15 cellular contexts compared by ENCODE assay signal in genomic region chr3:61876797-61877196, GRCh38.
DNase-seq lines count a peak whose midpoint lies in the region; ATAC-seq and TF ChIP-seq lines count a peak whose summit lies in the region.
"Had no signal": no experiment of that assay in that cellular context is flagged by ENCODE, and none has a peak within 500 bp of the region (broad histone marks: within the 10 kb centered on the region; RNA-seq: fewer than 3 reads in every experiment).

No MANE protein-coding gene starts in this region.

- no peak for TF ChIP-seq EP300 in esophagus muscularis mucosa (IDR thresholded peaks at IDR 0.05)

- H3K79me1 ChIP-seq in IMR-90 (ENCODE audit: low read depth in 1 of 2, low read length in 2 of 2): peaks cover 26 to 58% of the 10 kb centered on the region in 2 experiments

- no peaks in the 10 kb centered on the region for H3F3A ChIP-seq in PC-3 (ENCODE audit: low read length, unreplicated experiment)

- no peaks in the 10 kb centered on the region for H3K36me3 Mint-ChIP-seq in nephron (ENCODE audit: low read depth)

- no peak overlapping the region for H3K56ac ChIP-seq in IMR-90 (ENCODE audit: extremely low read depth, insufficient read depth, low read length)

- H4K8ac ChIP-seq in IMR-90 (ENCODE audit: low read depth in 2 of 2, low read length in 2 of 2): no peak overlapping the region

- no CpG with 5 or more reads among the region's 2 CpGs for WGBS in IMR-90 (ENCODE audit: extremely low coverage in 2 of 2, insufficient read length in 1 of 2), 2 experiments
- WGBS in esophagus muscularis mucosa: 33% methylated on average over 2 of the region's 2 CpGs

- H3K4me3 ChIP-seq in AG10803 (ENCODE audit: low read length) (no peak overlapping the region), IMR-90 (ENCODE audit: insufficient read depth, low read depth, low read length) (no peak overlapping the region), esophagus muscularis mucosa (no peak overlapping the region), PC-3 (ENCODE audit: low read length) (no peak overlapping the region)
- H3K4me3 ChIP-seq: PC-9 had no signal

- H3K4me1 Mint-ChIP-seq in nephron: peaks cover 52% of the 10 kb centered on the region
- H3K4me1 Mint-ChIP-seq: activated naive CD8-positive, alpha-beta T cell treated with anti-CD3 and anti-CD28 coated beads, Interleukin-2, amount 50 U/mL, for 24 hours had no signal

- no peak overlapping the region for H2AK9ac ChIP-seq in IMR-90 (replicated peaks; ENCODE audit: low read depth, low read length, poor library complexity)

- H4K5ac ChIP-seq in IMR-90 (ENCODE audit: low read depth, low read length): no peak overlapping the region

- H3K18ac ChIP-seq in IMR-90 (ENCODE audit: low read depth, low read length): no peak overlapping the region

- peak; percentile 69 for ATAC-seq in IMR-90 (ENCODE audit: low read depth)
- no peak for ATAC-seq in PC-3
- no peak for ATAC-seq in HG03520 (IDR thresholded peaks at IDR 0.05; ENCODE audit: unreplicated experiment)
- ATAC-seq: activated naive CD8-positive, alpha-beta T cell treated with anti-CD3 and anti-CD28 coated beads, Interleukin-2, amount 50 U/mL, for 24 hours had no signal

- H4K20me1 ChIP-seq in IMR-90 (ENCODE audit: insufficient read depth, low read length) (peaks cover 11% of the 10 kb centered on the region; the same call in 1 of the 2 replicates), PC-3 (ENCODE audit: low read length) (no peaks in the 10 kb centered on the region)

- TF ChIP-seq CTCF in AG10803 (conservative IDR thresholded peaks at IDR 0.05; ENCODE audit: low read length): no peak
- no peak for TF ChIP-seq CTCF in IMR-90 (conservative IDR thresholded peaks at IDR 0.05; ENCODE audit: low read depth, low read length)
- TF ChIP-seq CTCF in esophagus muscularis mucosa (IDR thresholded peaks at IDR 0.05): no peak
- TF ChIP-seq CTCF in nephron (IDR thresholded peaks at IDR 0.05; ENCODE audit: unreplicated experiment in 3 of 3): no peak
- TF ChIP-seq CTCF in PC-3 (conservative IDR thresholded peaks at IDR 0.05; ENCODE audit: low read depth, low read length): no peak

- no peaks in the 10 kb centered on the region for H3K27me3 Mint-ChIP-seq in nephron (ENCODE audit: low read depth)
- H3K27me3 Mint-ChIP-seq: activated naive CD8-positive, alpha-beta T cell treated with anti-CD3 and anti-CD28 coated beads, Interleukin-2, amount 50 U/mL, for 24 hours had no signal

- no peak overlapping the region for H2AFZ ChIP-seq in IMR-90 (replicated peaks; ENCODE audit: low read length, poor library complexity)
- no peak overlapping the region for H2AFZ ChIP-seq in PC-3 (ENCODE audit: low read length)
- H2AFZ ChIP-seq: PC-9 had no signal

- H2BK20ac ChIP-seq in IMR-90 (ENCODE audit: low read depth, low read length): no peak overlapping the region

- H3K14ac ChIP-seq in IMR-90 (replicated peaks; ENCODE audit: low read depth, low read length): no peak overlapping the region

- H3K4me3 Mint-ChIP-seq in nephron: no peak overlapping the region
- H3K4me3 Mint-ChIP-seq: activated naive CD8-positive, alpha-beta T cell treated with anti-CD3 and anti-CD28 coated beads, Interleukin-2, amount 50 U/mL, for 24 hours had no signal

- no peaks in the 10 kb centered on the region for H3K9me2 ChIP-seq in PC-3 (replicated peaks; ENCODE audit: low read length)

- H3K4me2 ChIP-seq in IMR-90 (ENCODE audit: low read depth, low read length): no peak overlapping the region
- no peak overlapping the region for H3K4me2 ChIP-seq in PC-3 (ENCODE audit: low read length)
- H3K4me2 ChIP-seq: PC-9 had no signal

- no peak for TF ChIP-seq POLR2A in IMR-90 (IDR thresholded peaks at IDR 0.05; ENCODE audit: low read depth, low read length)
- TF ChIP-seq POLR2A in esophagus muscularis mucosa (IDR thresholded peaks at IDR 0.05; ENCODE audit: low read depth): no peak

- H3K27ac ChIP-seq in IMR-90 (ENCODE audit: insufficient read depth, low read length) (peak overlapping the region; percentile 74; the same call in 1 of the 2 replicates), esophagus muscularis mucosa (replicated peaks in 1 of 4) (peak overlapping the region in 3 of 4 donors; percentile 8 to 50 (median 29)), PC-3 (ENCODE audit: low read length) (no peak overlapping the region)
- H3K27ac ChIP-seq: C4-2B, PC-9 had no signal

- no peak for TF ChIP-seq RAD21 in IMR-90 (IDR thresholded peaks at IDR 0.05; ENCODE audit: low read length)

- no peak overlapping the region for H3K4ac ChIP-seq in IMR-90 (ENCODE audit: low read depth, low read length)

- H2BK120ac ChIP-seq in IMR-90 (ENCODE audit: low read depth, low read length): no peak overlapping the region

- H3K9ac ChIP-seq in IMR-90 (ENCODE audit: low read depth, low read length) (no peak overlapping the region), PC-3 (ENCODE audit: low read length) (no peak overlapping the region)

- peak overlapping the region; percentile 64 for H2BK5ac ChIP-seq in IMR-90 (ENCODE audit: low read depth, low read length, poor library complexity, severe bottlenecking)

- H3K9me3 ChIP-seq in IMR-90 (ENCODE audit: control insufficient read depth, insufficient read depth, low read length) (no peaks in the 10 kb centered on the region), esophagus muscularis mucosa (no peaks in the 10 kb centered on the region), PC-3 (ENCODE audit: low read length) (no peaks in the 10 kb centered on the region)

- no peaks in the 10 kb centered on the region for H3K79me2 ChIP-seq in PC-3 (ENCODE audit: low read length)

- H2BK15ac ChIP-seq in IMR-90 (ENCODE audit: low read depth, low read length): no peak overlapping the region; the same call in 2 of the 3 replicates

- no peaks in the 10 kb centered on the region for H3K36me3 ChIP-seq in IMR-90 (ENCODE audit: control insufficient read depth, insufficient read depth, low read length)
- H3K36me3 ChIP-seq in esophagus muscularis mucosa: no peaks in the 10 kb centered on the region
- H3K36me3 ChIP-seq in PC-3 (ENCODE audit: low read depth, low read length): no peaks in the 10 kb centered on the region

- H3K27ac Mint-ChIP-seq in nephron: peak overlapping the region in 2 of 3 experiments; percentile 82
- H3K27ac Mint-ChIP-seq: activated naive CD8-positive, alpha-beta T cell treated with anti-CD3 and anti-CD28 coated beads, Interleukin-2, amount 50 U/mL, for 24 hours had no signal

- in situ Hi-C loops in IMR-90 (cut with MboI; ENCODE audit: low sequenced_read_pairs): no loop called here

- H3K4me1 ChIP-seq in IMR-90 (ENCODE audit: control insufficient read depth, insufficient read depth, low read length) (peaks cover 21% of the 10 kb centered on the region), esophagus muscularis mucosa (peaks cover 35 to 54% (median 45%) of the 10 kb centered on the region in 4 donors), PC-3 (ENCODE audit: insufficient read depth, low read length) (no peaks in the 10 kb centered on the region)

- CTCF ChIA-PET in IMR-90 (lab: Yijun Ruan, JAX): no interaction called here
- CTCF ChIA-PET in PC-3 (lab: Charles Lee): no interaction called here

- BruUV-seq in IMR-90 (replicated peaks; lab: Mats Ljungman, UMichigan) (no TSS peak), PC-3 (replicated peaks; lab: Mats Ljungman, UMichigan) (no TSS peak)

- H3K27me3 ChIP-seq in IMR-90 (ENCODE audit: control insufficient read depth, insufficient read depth, low read length): no peaks in the 10 kb centered on the region
- no peaks in the 10 kb centered on the region for H3K27me3 ChIP-seq in esophagus muscularis mucosa
- no peaks in the 10 kb centered on the region for H3K27me3 ChIP-seq in PC-3 (ENCODE audit: low read length)

- no peak overlapping the region for H3K23ac ChIP-seq in IMR-90 (ENCODE audit: low read depth, low read length)

- DNase-seq in AG10803 (ENCODE audit: low read depth) (peak; percentile 90), IMR-90 (peak; percentile 72), esophagus muscularis mucosa (ENCODE audit: extremely low spot score) (no peak), PC-3 (no peak), NCI-H524 treated with DMSO at 0.1 percent for 48 hours (lab: John Stamatoyannopoulos, UW) (no peak)
- no peak for DNase-seq in activated CD4-positive, alpha-beta T cell treated with anti-CD3 and anti-CD28 coated beads, Interleukin-2, amount 50 U/mL, for 1 hour
- DNase-seq: activated naive CD8-positive, alpha-beta T cell treated with anti-CD3 and anti-CD28 coated beads, Interleukin-2, amount 50 U/mL, for 24 hours; hypothalamus; NCI-H1694 treated with DMSO at 0.1 percent for 48 hours; NCI-H446 treated with DMSO at 0.1 percent for 48 hours; PC-9; substantia nigra had no signal

- H4K91ac ChIP-seq in IMR-90 (ENCODE audit: insufficient read depth, low read depth, low read length): no peak overlapping the region

- H2AK5ac ChIP-seq in IMR-90 (ENCODE audit: low read depth, low read length): no peak overlapping the region

- H3K9me3 Mint-ChIP-seq in nephron: no peaks in the 10 kb centered on the region
- H3K9me3 Mint-ChIP-seq: activated naive CD8-positive, alpha-beta T cell treated with anti-CD3 and anti-CD28 coated beads, Interleukin-2, amount 50 U/mL, for 24 hours had no signal

- intact Hi-C loops in IMR-90 (cut with micrococcal nuclease): loop anchor here (5.0 kb wide), 1 partner anchor 314 kb away; the partner anchor contains the start of gene PTPRG
- intact Hi-C loops in esophagus muscularis mucosa (cut with DNase I): no loop called here
- intact Hi-C loops in PC-3 (cut with micrococcal nuclease): no loop called here

- H3K9me1 ChIP-seq in IMR-90 (ENCODE audit: insufficient read depth, low read length): peaks cover 6% of the 10 kb centered on the region; the same call in 1 of the 2 replicates

- POLR2A ChIA-PET in IMR-90 (lab: Charles Lee; ENCODE audit: unreplicated experiment) (interaction anchor here (0.6 kb wide), 1 partner anchor 1209 kb away, joined by 6 read pairs; no protein-coding TSS in a partner anchor), PC-3 (lab: Charles Lee; ENCODE audit: unreplicated experiment) (no interaction called here)

- dilution Hi-C loops in IMR-90 (cut with HindIII; ENCODE audit: low sequenced_read_pairs, unreplicated experiment): no loop called here

TF ChIP-seq in IMR-90, 13 proteins besides CTCF, POLR2A, EP300 and RAD21:
- TF ChIP-seq MAFK (IDR thresholded peaks at IDR 0.05; ENCODE audit: low read depth, low read length) (no peak), SMC3 (IDR thresholded peaks at IDR 0.05; ENCODE audit: low read depth, low read length) (no peak), CEBPB (IDR thresholded peaks at IDR 0.05; ENCODE audit: low read depth, low read length) (peak; percentile 75), RFX5 (IDR thresholded peaks at IDR 0.05; ENCODE audit: low read depth, low read length) (no peak)

Comparison
In these comparisons a context has a peak if more than half of its experiments do, and no peak if none do; other contexts are left out.
1. DNase-seq: peak in AG10803 (single experiment) and IMR-90 (single experiment); none in esophagus muscularis mucosa (single experiment), PC-3 (single experiment), activated CD4-positive, alpha-beta T cell treated with anti-CD3 and anti-CD28 coated beads, Interleukin-2, amount 50 U/mL, for 1 hour (single experiment) and NCI-H524 treated with DMSO at 0.1 percent for 48 hours (single experiment).